11 cellular contexts compared by ENCODE assay signal in genomic region chr6:154411076-154411475, GRCh38. TPM values are rescaled to one million over a fixed set of nuclear protein-coding genes. Genes with fewer than 3 reads are reported as not detected.
DNase-seq lines count a peak whose midpoint lies in the region; ATAC-seq and TF ChIP-seq lines count a peak whose summit lies in the region.
"Had no signal": no experiment of that assay in that cellular context is flagged by ENCODE, and none has a peak within 500 bp of the region (broad histone marks: within the 10 kb centered on the region; RNA-seq: fewer than 3 reads in every experiment).

No MANE protein-coding gene starts in this region.

- H3K4me1 ChIP-seq in A673 (ENCODE audit: insufficient read depth, low read length, poor library complexity, severe bottlenecking) (peaks cover 24% of the 10 kb centered on the region), SJSA1 (replicated peaks) (peaks cover 37% of the 10 kb centered on the region), esophagus (ENCODE audit: control insufficient read depth in 2 of 2, insufficient read depth in 2 of 2, low read length in 1 of 2) (peaks cover 0 to 2% of the 10 kb centered on the region in 2 donors)

- H3K27ac ChIP-seq in A673 (ENCODE audit: low read depth, low read length, poor library complexity, severe bottlenecking) (peak overlapping the region; percentile 69), SJSA1 (peak overlapping the region; percentile 88), esophagus (ENCODE audit: low read depth in 2 of 2, low read length in 1 of 2) (peak overlapping the region; percentile 76 to 87)

- no peak overlapping the region for H3K4me3 Mint-ChIP-seq in progenitor cell of endocrine pancreas (ENCODE audit: low read depth)
- H3K4me3 Mint-ChIP-seq: B cell had no signal

- peak overlapping the region; percentile 65 for H3K27ac Mint-ChIP-seq in progenitor cell of endocrine pancreas
- H3K27ac Mint-ChIP-seq: B cell had no signal

- H3K9me3 Mint-ChIP-seq in progenitor cell of endocrine pancreas (ENCODE audit: low read depth), result no peaks in the 10 kb centered on the region

- 53 to 61% methylated on average over 5 of the region's 5 CpGs for WGBS in esophagus, 2 donors

- no peak for ATAC-seq in HG03442 (IDR thresholded peaks at IDR 0.05; ENCODE audit: unreplicated experiment)
- no peak for ATAC-seq in HG03039 (IDR thresholded peaks at IDR 0.05; ENCODE audit: unreplicated experiment)

- DNase-seq in A673 (ENCODE audit: low spot score), result no peak
- DNase-seq in SJSA1 (ENCODE audit: low read depth in 1 of 2, low spot score in 2 of 2), result no peak
- no peak for DNase-seq in progenitor cell of endocrine pancreas (ENCODE audit: low spot score, unreplicated experiment)
- DNase-seq in activated CD4-positive, CD25-positive, alpha-beta regulatory T cell treated with anti-CD3 and anti-CD28 coated beads, Interleukin-2, amount 50 U/mL, for 72 hours, result no peak
- DNase-seq in cortex of kidney (lab: John Stamatoyannopoulos, UW), result no peak
- DNase-seq: NCI-H146, small intestine had no signal

- H3K36me3 ChIP-seq in A673 (ENCODE audit: insufficient read depth, low read length, poor library complexity, severe bottlenecking) (no peaks in the 10 kb centered on the region), SJSA1 (peaks cover 14% of the 10 kb centered on the region; the same call in 1 of the 2 replicates), esophagus (ENCODE audit: control insufficient read depth in 2 of 2, insufficient read depth in 2 of 2, low read length in 1 of 2) (peaks cover 5 to 8% of the 10 kb centered on the region in 2 donors)

- POLR2A ChIA-PET in A673 (lab: Charles Lee; ENCODE audit: low non-redundant PET), result no interaction called here

- H3K4me1 Mint-ChIP-seq in progenitor cell of endocrine pancreas (ENCODE audit: low read depth), result peaks cover 15% of the 10 kb centered on the region

- TF ChIP-seq CTCF in A673 (conservative IDR thresholded peaks at IDR 0.05; ENCODE audit: low read depth, low read length), result no peak
- no peak for TF ChIP-seq CTCF in progenitor cell of endocrine pancreas (IDR thresholded peaks at IDR 0.05; ENCODE audit: unreplicated experiment)

- H3K27me3 ChIP-seq in A673 (replicated peaks; ENCODE audit: insufficient read depth, low read depth, low read length, poor library complexity) (no peaks in the 10 kb centered on the region), SJSA1 (replicated peaks) (no peaks in the 10 kb centered on the region), esophagus (ENCODE audit: control insufficient read depth in 1 of 2, insufficient read depth in 2 of 2, low read length in 2 of 2) (no peaks in the 10 kb centered on the region)

- intact Hi-C loops in A673 (cut with micrococcal nuclease; ENCODE audit: unreplicated experiment), result no loop called here

- no peaks in the 10 kb centered on the region for H3K27me3 Mint-ChIP-seq in progenitor cell of endocrine pancreas

- H3K4me3 ChIP-seq in A673 (ENCODE audit: low read depth, low read length, poor library complexity, severe bottlenecking) (no peak overlapping the region), SJSA1 (peak overlapping the region; percentile 3; the same call in 1 of the 2 replicates), esophagus (ENCODE audit: low read depth in 1 of 2, low read length in 2 of 2) (no peak overlapping the region)

- BruUV-seq in A673 (replicated peaks; lab: Mats Ljungman, UMichigan), result no TSS peak

- H3K9me3 ChIP-seq in A673 (ENCODE audit: low read depth, low read length, poor library complexity, severe bottlenecking), result no peaks in the 10 kb centered on the region
- no peaks in the 10 kb centered on the region for H3K9me3 ChIP-seq in SJSA1 (replicated peaks)
- no peaks in the 10 kb centered on the region for H3K9me3 ChIP-seq in esophagus (ENCODE audit: control insufficient read depth in 2 of 2, insufficient read depth in 1 of 2, low read depth in 1 of 2, low read length in 1 of 2)

- CTCF ChIA-PET in A673 (lab: Charles Lee), result no interaction called here

- H3K36me3 Mint-ChIP-seq in progenitor cell of endocrine pancreas (ENCODE audit: insufficient read depth), result peaks cover 45% of the 10 kb centered on the region

RNA-seq across cellular contexts. Expression of gene IPCEF1, which starts 54.5 kb away (rescaled TPM):
- 1.4 and 1.6 TPM in 2 replicates for total RNA-seq in A673 (2021)
- total RNA-seq in SJSA1 (2014; rRNA removed; shearing (Covaris generic)), result 0.11 and 0.63 TPM in 2 replicates
- polyA plus RNA-seq in esophagus, result under 1 TPM; 0.35 to 0.65 TPM
- total RNA-seq in progenitor cell of endocrine pancreas, result 0.77 and 1.4 TPM in 2 replicates
